11 cellular contexts compared by ENCODE assay signal in genomic region chr14:90756755-90757345, GRCh38. TPM values are rescaled to one million over a fixed set of nuclear protein-coding genes. Genes with fewer than 3 reads are reported as not detected.
DNase-seq lines count a peak whose midpoint lies in the region; ATAC-seq and TF ChIP-seq lines count a peak whose summit lies in the region.
"Had no signal": no experiment of that assay in that cellular context is flagged by ENCODE, and none has a peak within 500 bp of the region (broad histone marks: within the 10 kb centered on the region; RNA-seq: fewer than 3 reads in every experiment).

No MANE protein-coding gene starts in this region.

- H3K27me3 ChIP-seq in adrenal gland: no peaks in the 10 kb centered on the region
- H3K27me3 ChIP-seq: thyroid gland had no signal

- H3K36me3 Mint-ChIP-seq in activated naive CD4-positive, alpha-beta T cell treated with anti-CD3 and anti-CD28 coated beads for 36 hours (ENCODE audit: low read depth): no peaks in the 10 kb centered on the region
- H3K36me3 Mint-ChIP-seq in WTC11: no peaks in the 10 kb centered on the region

- 94 to 96% (median 95%) methylated on average over 10 of the region's 10 CpGs for WGBS in adrenal gland, 4 donors

- peaks cover 14% of the 10 kb centered on the region for H3K4me1 Mint-ChIP-seq in activated naive CD4-positive, alpha-beta T cell treated with anti-CD3 and anti-CD28 coated beads for 36 hours (ENCODE audit: low read depth)
- H3K4me1 Mint-ChIP-seq in WTC11: peaks cover 33% of the 10 kb centered on the region

- H3K9me3 ChIP-seq in adrenal gland (replicated peaks in 1 of 3): no peaks in the 10 kb centered on the region
- H3K9me3 ChIP-seq: thyroid gland had no signal

- H3K27ac Mint-ChIP-seq in activated naive CD4-positive, alpha-beta T cell treated with anti-CD3 and anti-CD28 coated beads for 36 hours: no peak overlapping the region
- no peak overlapping the region for H3K27ac Mint-ChIP-seq in WTC11

- peak overlapping the region; percentile 96 for H3K27ac ChIP-seq in temporal lobe (ENCODE audit: low read depth, low read length)
- no peak overlapping the region for H3K27ac ChIP-seq in adrenal gland
- H3K27ac ChIP-seq: PC-9, thyroid gland had no signal

- H3K4me1 ChIP-seq in adrenal gland (replicated peaks in 1 of 2): peaks cover 9 to 13% of the 10 kb centered on the region in 2 donors

- no peak overlapping the region for H3K4me3 ChIP-seq in adrenal gland
- H3K4me3 ChIP-seq: PC-9, thyroid gland had no signal

- TF ChIP-seq CTCF in WTC11 (IDR thresholded peaks at IDR 0.05) (no peak), adrenal gland (IDR thresholded peaks at IDR 0.05) (no peak)

- ATAC-seq in WTC11: 0 out of 2 replicates have a peak, but pooled peaks have one; percentile 11
- ATAC-seq in GM18520 (IDR thresholded peaks at IDR 0.05; ENCODE audit: unreplicated experiment): no peak

- no peak for DNase-seq in activated naive CD4-positive, alpha-beta T cell treated with anti-CD3 and anti-CD28 coated beads for 36 hours
- no peak for DNase-seq in activated naive CD4-positive, alpha-beta T cell treated with Interleukin-2 at 50 U/mL for 16 hours
- DNase-seq in WTC11 (ENCODE audit: low spot score) (peak; percentile 62), inferior parietal cortex (ENCODE audit: extremely low spot score) (peak; percentile 29), NCI-H524 treated with DMSO at 0.1 percent for 48 hours (lab: John Stamatoyannopoulos, UW) (no peak), adrenal gland (no peak)
- DNase-seq: NCI-H1436 treated with DMSO at 0.1 percent for 48 hours, PC-9, thyroid gland had no signal

- no peaks in the 10 kb centered on the region for H3K36me3 ChIP-seq in adrenal gland (replicated peaks in 1 of 2)
- H3K36me3 ChIP-seq: thyroid gland had no signal

- no peaks in the 10 kb centered on the region for H3K9me3 Mint-ChIP-seq in activated naive CD4-positive, alpha-beta T cell treated with anti-CD3 and anti-CD28 coated beads for 36 hours
- no peaks in the 10 kb centered on the region for H3K9me3 Mint-ChIP-seq in WTC11

- TF ChIP-seq POLR2A in adrenal gland (IDR thresholded peaks at IDR 0.05): no peak

- CTCF ChIA-PET in activated naive CD4-positive, alpha-beta T cell treated with anti-CD3 and anti-CD28 coated beads for 36 hours (lab: Charles Lee): interaction anchor here (0.7 to 3.3 kb wide), 8 partner anchors 8 to 521 kb away, joined by 3 to 14 read pairs (median 4); no protein-coding TSS in a partner anchor
- CTCF ChIA-PET in WTC11 (lab: Charles Lee): interaction anchor here (0.5 to 4.1 kb wide), 39 partner anchors 8 to 480 kb away, joined by 3 to 51 read pairs (median 6); partner anchors contain the start of genes DGLUCY and TTC7B

- no peaks in the 10 kb centered on the region for H3K27me3 Mint-ChIP-seq in activated naive CD4-positive, alpha-beta T cell treated with anti-CD3 and anti-CD28 coated beads for 36 hours (ENCODE audit: low read depth)
- H3K27me3 Mint-ChIP-seq in WTC11 (ENCODE audit: low read depth): peaks cover 10% of the 10 kb centered on the region

- POLR2A ChIA-PET in WTC11 (lab: Charles Lee): interaction anchor here (0.6 to 0.7 kb wide), 2 partner anchors 28 to 76 kb away, joined by 3 read pairs; no protein-coding TSS in a partner anchor

- intact Hi-C loops in activated naive CD4-positive, alpha-beta T cell treated with anti-CD3 and anti-CD28 coated beads for 36 hours (cut with micrococcal nuclease): loop anchor here (5.0 kb wide), 2 partner anchors 240 to 415 kb away; no protein-coding TSS in a partner anchor
- intact Hi-C loops in adrenal gland (cut with DNase I): loop anchor here in 1 of 2 donors (5.0 to 10.0 kb wide), 2 partner anchors 360 to 452 kb away; partner anchors contain the start of gene CALM1

- H3K4me3 Mint-ChIP-seq in activated naive CD4-positive, alpha-beta T cell treated with anti-CD3 and anti-CD28 coated beads for 36 hours: peak overlapping the region; percentile 69
- peak overlapping the region; percentile 59; the same call in 1 of the 2 replicates for H3K4me3 Mint-ChIP-seq in WTC11

TF ChIP-seq in WTC11, 78 proteins besides CTCF, POLR2A, EP300 and RAD21:
- TF ChIP-seq OVOL2 (CRISPR knock-in tag; IDR thresholded peaks at IDR 0.05; ENCODE audit: borderline replicate concordance) (no peak), ZSCAN18 (CRISPR knock-in tag; IDR thresholded peaks at IDR 0.05) (peak; percentile 2; the same call in 1 of the 2 replicates)
TF ChIP-seq in WTC11: peak in this region for 1.

RNA-seq across cellular contexts. Expression of gene TTC7B, which starts 59.4 kb away (rescaled TPM):
- total RNA-seq in activated naive CD4-positive, alpha-beta T cell treated with anti-CD3 and anti-CD28 coated beads for 36 hours: 1 to 10 TPM; 5.6 to 6.5 TPM
- total RNA-seq in WTC11 (2021) (27.6 to 37.0 TPM (median 31.7 TPM) in 3 replicates), temporal lobe (11.6 TPM), adrenal gland (10 to 100 TPM; 13.6 to 58.4 (median 26.0) TPM)
- polyA plus RNA-seq in adrenal gland: 10 to 100 TPM in 2 of 3 donors, 1 to 10 TPM in 1; 10.0 to 13.6 (median 11.7) TPM

Comparison
In these comparisons a context has a peak if more than half of its experiments do, and no peak if none do; other contexts are left out.
1. DNase-seq: peak in WTC11 (single experiment) and inferior parietal cortex (single experiment); none in activated naive CD4-positive, alpha-beta T cell treated with anti-CD3 and anti-CD28 coated beads for 36 hours (single experiment), activated naive CD4-positive, alpha-beta T cell treated with Interleukin-2 at 50 U/mL for 16 hours (single experiment), NCI-H524 treated with DMSO at 0.1 percent for 48 hours (single experiment) and adrenal gland (0 of 7).